Comparison of ENCODE assay signal across 21 cellular contexts in genomic region chr5:167478156-167478555, GRCh38.
A peak's percentile ranks its signal among the peaks of the same experiment; 100 is the strongest.
DNase-seq lines count a peak whose midpoint lies in the region; ATAC-seq and TF ChIP-seq lines count a peak whose summit lies in the region.
"Had no signal": no experiment of that assay in that cellular context is flagged by ENCODE, and none has a peak within 500 bp of the region (broad histone marks: within the 10 kb centered on the region; RNA-seq: fewer than 3 reads in every experiment).

No MANE protein-coding gene starts in this region.

- H3K27ac Mint-ChIP-seq in stimulated activated naive CD8-positive, alpha-beta T cell treated with anti-CD3 and anti-CD28 coated beads, Interleukin-15, amount 100 ng/mL, for 72 hours: no peak overlapping the region
- no peak overlapping the region for H3K27ac Mint-ChIP-seq in endodermal cell
- H3K27ac Mint-ChIP-seq: CD4-positive, alpha-beta T cell; IgD-negative memory B cell had no signal

- DNase-seq in SK-N-MC (ENCODE audit: low read depth, low spot score) (peak; percentile 24), astrocyte of the hippocampus (ENCODE audit: low read depth, low spot score) (peak; percentile 77), left kidney (ENCODE audit: low read depth, low spot score) (peak; percentile 9), islet precursor cell (no peak), endodermal cell (no peak)
- no peak for DNase-seq in stimulated activated naive CD8-positive, alpha-beta T cell treated with anti-CD3 and anti-CD28 coated beads, Interleukin-15, amount 100 ng/mL, for 72 hours
- no peak for DNase-seq in activated effector memory CD4-positive, alpha-beta T cell treated with Interleukin-2 at 50 U/mL for 16 hours
- DNase-seq: Caco-2; CD4-positive, alpha-beta T cell; DMS 273 treated with DMSO at 0.1 percent for 48 hours; DND-41; NCI-H1694; NCI-H2081; NCI-H2171; NCI-H345; NCI-H524; NCI-H774; Peyer's patch; SJCRH30 had no signal

- H3K36me3 Mint-ChIP-seq in endodermal cell (ENCODE audit: low read depth): no peaks in the 10 kb centered on the region

- no peaks in the 10 kb centered on the region for H3K4me1 Mint-ChIP-seq in stimulated activated naive CD8-positive, alpha-beta T cell treated with anti-CD3 and anti-CD28 coated beads, Interleukin-15, amount 100 ng/mL, for 72 hours
- no peaks in the 10 kb centered on the region for H3K4me1 Mint-ChIP-seq in endodermal cell
- H3K4me1 Mint-ChIP-seq: IgD-negative memory B cell had no signal

- no peaks in the 10 kb centered on the region for H3K9me3 ChIP-seq in SK-N-MC (ENCODE audit: low read depth, low read length)
- H3K9me3 ChIP-seq in endodermal cell (ENCODE audit: control insufficient read depth, low read length): no peaks in the 10 kb centered on the region
- H3K9me3 ChIP-seq: Caco-2, Peyer's patch, SJCRH30 had no signal

- no peaks in the 10 kb centered on the region for H3K27me3 ChIP-seq in endodermal cell (ENCODE audit: control insufficient read depth, insufficient read depth, low read length, poor library complexity, severe bottlenecking)
- H3K27me3 ChIP-seq: BLaER1, Peyer's patch, SJCRH30 had no signal

- H3K9ac ChIP-seq in SK-N-MC (ENCODE audit: insufficient read length) (peak overlapping the region; percentile 38), endodermal cell (ENCODE audit: extremely low read depth, low read length, poor library complexity, severe bottlenecking) (no peak overlapping the region)
- H3K9ac ChIP-seq: BLaER1 had no signal

- 85 to 100% methylated on average over 1 to 2 of the region's 2 CpGs for WGBS in endodermal cell (ENCODE audit: insufficient coverage in 1 of 2, insufficient read length in 1 of 2), 2 experiments

- peak overlapping the region; percentile 38; the same call in 1 of the 2 replicates for H3K4me3 ChIP-seq in SK-N-MC
- H3K4me3 ChIP-seq in endodermal cell (ENCODE audit: low read length): no peak overlapping the region
- H3K4me3 ChIP-seq: BLaER1, Peyer's patch, SJCRH30 had no signal

- H3K27me3 Mint-ChIP-seq in stimulated activated naive CD8-positive, alpha-beta T cell treated with anti-CD3 and anti-CD28 coated beads, Interleukin-15, amount 100 ng/mL, for 72 hours: no peaks in the 10 kb centered on the region
- no peaks in the 10 kb centered on the region for H3K27me3 Mint-ChIP-seq in endodermal cell (ENCODE audit: insufficient read depth)
- H3K27me3 Mint-ChIP-seq: CD4-positive, alpha-beta T cell; IgD-negative memory B cell had no signal

- no peak overlapping the region for H3K4me3 Mint-ChIP-seq in stimulated activated naive CD8-positive, alpha-beta T cell treated with anti-CD3 and anti-CD28 coated beads, Interleukin-15, amount 100 ng/mL, for 72 hours
- H3K4me3 Mint-ChIP-seq in endodermal cell: no peak overlapping the region
- H3K4me3 Mint-ChIP-seq: CD4-positive, alpha-beta T cell; IgD-negative memory B cell had no signal

- H3K36me3 ChIP-seq in SK-N-MC (ENCODE audit: insufficient read depth, low read length): no peaks in the 10 kb centered on the region
- H3K36me3 ChIP-seq in endodermal cell (ENCODE audit: control insufficient read depth, insufficient read depth, low read length): no peaks in the 10 kb centered on the region
- H3K36me3 ChIP-seq: BLaER1, Peyer's patch, SJCRH30 had no signal

- H3K9me3 Mint-ChIP-seq in stimulated activated naive CD8-positive, alpha-beta T cell treated with anti-CD3 and anti-CD28 coated beads, Interleukin-15, amount 100 ng/mL, for 72 hours: peaks cover 5 to 7% of the 10 kb centered on the region in 2 donors
- H3K9me3 Mint-ChIP-seq in endodermal cell: no peaks in the 10 kb centered on the region
- H3K9me3 Mint-ChIP-seq: CD4-positive, alpha-beta T cell had no signal

- no peak for ATAC-seq in stimulated activated naive CD8-positive, alpha-beta T cell treated with anti-CD3 and anti-CD28 coated beads, Interleukin-15, amount 100 ng/mL, for 72 hours

- no peak for TF ChIP-seq CTCF in endodermal cell (conservative IDR thresholded peaks at IDR 0.05)

- H3K27ac ChIP-seq in SK-N-MC (peak overlapping the region; percentile 73), endodermal cell (ENCODE audit: low read depth, low read length) (no peak overlapping the region)
- H3K27ac ChIP-seq: BLaER1, Peyer's patch, SJCRH30 had no signal

- no peaks in the 10 kb centered on the region for H3K4me1 ChIP-seq in endodermal cell (ENCODE audit: control insufficient read depth, insufficient read depth, low read length)
- H3K4me1 ChIP-seq: BLaER1, Caco-2, Peyer's patch, SJCRH30 had no signal

Comparison
In these comparisons a context has a peak if more than half of its experiments do, and no peak if none do; other contexts are left out.
1. DNase-seq: peak in SK-N-MC (single experiment), astrocyte of the hippocampus (single experiment) and left kidney (single experiment); none in stimulated activated naive CD8-positive, alpha-beta T cell treated with anti-CD3 and anti-CD28 coated beads, Interleukin-15, amount 100 ng/mL, for 72 hours (0 of 2), islet precursor cell (single experiment), activated effector memory CD4-positive, alpha-beta T cell treated with Interleukin-2 at 50 U/mL for 16 hours (single experiment) and endodermal cell (single experiment).